ENCODE assay signal across 15 cellular contexts in the genomic region with DNA sequence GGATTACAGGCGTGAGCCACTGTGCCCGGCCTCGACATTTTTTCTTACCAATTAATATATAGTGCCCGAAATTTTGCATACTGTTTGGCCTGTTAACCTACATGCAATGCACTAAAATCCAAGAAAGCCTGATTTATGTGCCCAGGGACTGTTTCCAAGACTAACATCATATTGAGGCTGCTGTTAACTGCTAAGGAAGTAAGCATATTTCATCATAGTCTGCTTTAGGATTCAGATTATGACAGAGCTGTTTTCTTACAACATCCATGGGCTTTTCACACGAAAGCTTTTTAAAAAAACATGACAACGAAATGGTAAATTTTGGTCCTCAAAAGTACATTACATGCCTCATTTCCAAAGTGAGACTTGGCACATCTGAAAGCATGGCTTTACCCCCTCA.
DNase-seq lines count a peak whose midpoint lies in the region; ATAC-seq and TF ChIP-seq lines count a peak whose summit lies in the region.
"Had no signal": no experiment of that assay in that cellular context is flagged by ENCODE, and none has a peak within 500 bp of the region (broad histone marks: within the 10 kb centered on the region; RNA-seq: fewer than 3 reads in every experiment).

No MANE protein-coding gene starts in this region.

- no peak overlapping the region for H3K27ac Mint-ChIP-seq in immature natural killer cell
- H3K27ac Mint-ChIP-seq: activated naive CD4-positive, alpha-beta T cell treated with anti-CD3 and anti-CD28 coated beads for 36 hours had no signal

- H3K27me3 ChIP-seq in esophagus squamous epithelium (no peaks in the 10 kb centered on the region), gastrocnemius medialis (no peaks in the 10 kb centered on the region)

- no peaks in the 10 kb centered on the region for H3K36me3 Mint-ChIP-seq in immature natural killer cell

- TF ChIP-seq POLR2A in esophagus squamous epithelium (IDR thresholded peaks at IDR 0.05) (no peak), gastrocnemius medialis (IDR thresholded peaks at IDR 0.05) (no peak)

- H3K4me3 Mint-ChIP-seq in immature natural killer cell, result no peak overlapping the region
- H3K4me3 Mint-ChIP-seq: activated naive CD4-positive, alpha-beta T cell treated with anti-CD3 and anti-CD28 coated beads for 36 hours; central memory CD8-positive, alpha-beta T cell had no signal

- no peaks in the 10 kb centered on the region for H3K4me1 Mint-ChIP-seq in immature natural killer cell
- H3K4me1 Mint-ChIP-seq: central memory CD8-positive, alpha-beta T cell had no signal

- DNase-seq in GF-D8 (lab: John Stamatoyannopoulos, UW), result peak; percentile 34
- DNase-seq in NCI-H460 (ENCODE audit: extremely low read depth, low read depth), result peak; percentile 31
- DNase-seq in esophagus squamous epithelium (lab: John Stamatoyannopoulos, UW), result no peak
- no peak for DNase-seq in gastrocnemius medialis
- no peak for DNase-seq in immature natural killer cell
- DNase-seq in DMS79 treated with DMSO at 0.1 percent for 48 hours (lab: John Stamatoyannopoulos, UW), result no peak
- DNase-seq in NCI-H1930 (lab: John Stamatoyannopoulos, UW), result no peak
- DNase-seq: activated CD4-positive, CD25-positive, alpha-beta regulatory T cell; activated naive CD4-positive, alpha-beta T cell treated with anti-CD3 and anti-CD28 coated beads for 36 hours; COR-L47; GDM1; head of caudate nucleus; NCI-H1417 treated with DMSO at 0.1 percent for 48 hours; PC-3 had no signal

- intact Hi-C loops in esophagus squamous epithelium (cut with DNase I), result no loop called here
- intact Hi-C loops in gastrocnemius medialis (cut with DNase I; ENCODE audit: low total_unique reads), result loop anchor here (2.0 to 10.0 kb wide), 5 partner anchors 29 to 485 kb away; partner anchors contain the start of genes ING2, RWDD4 and TRAPPC11

- WGBS in esophagus squamous epithelium, 2 donors, result 54 to 68% methylated on average over 6 of the region's 6 CpGs

- in situ Hi-C loops in gastrocnemius medialis (cut with MboI; ENCODE audit: low sequenced_read_pairs in 4 of 4), result no loop called here

- no peaks in the 10 kb centered on the region for H3K9me3 ChIP-seq in esophagus squamous epithelium
- no peaks in the 10 kb centered on the region for H3K9me3 ChIP-seq in gastrocnemius medialis

- H3K4me1 ChIP-seq in esophagus squamous epithelium (peaks cover 13 to 47% (median 16%) of the 10 kb centered on the region in 3 donors), gastrocnemius medialis (peaks cover 12 to 19% of the 10 kb centered on the region in 2 donors)

- peaks cover 0 to 3% (median 0%) of the 10 kb centered on the region in 3 donors for H3K27me3 Mint-ChIP-seq in immature natural killer cell (ENCODE audit: low read depth in 3 of 3)

- H3K27ac ChIP-seq in esophagus squamous epithelium (peak overlapping the region in 3 of 4 donors; percentile 82 to 88 (median 86)), gastrocnemius medialis (peak overlapping the region; percentile 84 to 90 (median 89))

- H3K9me3 Mint-ChIP-seq in immature natural killer cell, result no peaks in the 10 kb centered on the region
- H3K9me3 Mint-ChIP-seq: activated naive CD4-positive, alpha-beta T cell treated with anti-CD3 and anti-CD28 coated beads for 36 hours; central memory CD8-positive, alpha-beta T cell had no signal

- H3K4me3 ChIP-seq in esophagus squamous epithelium (no peak overlapping the region), gastrocnemius medialis (no peak overlapping the region)

- TF ChIP-seq CTCF in esophagus squamous epithelium (IDR thresholded peaks at IDR 0.05) (no peak), gastrocnemius medialis (IDR thresholded peaks at IDR 0.05 in 4 of 5, conservative IDR thresholded peaks at IDR 0.05 in 1 of 5) (no peak)

- ATAC-seq in gastrocnemius medialis, result no peak
- ATAC-seq: PC-3 had no signal

- H3K36me3 ChIP-seq in esophagus squamous epithelium, result no peaks in the 10 kb centered on the region
- no peaks in the 10 kb centered on the region for H3K36me3 ChIP-seq in gastrocnemius medialis

Comparison
In these comparisons a context has a peak if more than half of its experiments do, and no peak if none do; other contexts are left out.
1. DNase-seq: peak in GF-D8 (single experiment) and NCI-H460 (single experiment); none in esophagus squamous epithelium (single experiment), gastrocnemius medialis (0 of 2), immature natural killer cell (0 of 3), DMS79 treated with DMSO at 0.1 percent for 48 hours (single experiment) and NCI-H1930 (0 of 2).